In genomic region chrX:129769467-129770154, GRCh38 we compare ENCODE assay signal across 10 cellular contexts. TPM values are rescaled to one million over a fixed set of nuclear protein-coding genes. Genes with fewer than 3 reads are reported as not detected.
DNase-seq lines count a peak whose midpoint lies in the region; ATAC-seq and TF ChIP-seq lines count a peak whose summit lies in the region.
"Had no signal": no experiment of that assay in that cellular context is flagged by ENCODE, and none has a peak within 500 bp of the region (broad histone marks: within the 10 kb centered on the region; RNA-seq: fewer than 3 reads in every experiment).

No MANE protein-coding gene starts in this region.

- in situ Hi-C loops in brain microvascular endothelial cell (cut with HindIII; ENCODE audit: low pct_ligation_motif_present, low sequenced_read_pairs), result no loop called here

- no peaks in the 10 kb centered on the region for H3K27me3 ChIP-seq in spleen (replicated peaks in 1 of 7)
- H3K27me3 ChIP-seq in brain microvascular endothelial cell (replicated peaks), result no peaks in the 10 kb centered on the region

- WGBS in spleen, 5 donors, result 15 to 64% (median 33%) methylated on average over 3 to 9 of the region's 9 CpGs

- H3K36me3 ChIP-seq in spleen (no peaks in the 10 kb centered on the region), brain microvascular endothelial cell (replicated peaks) (no peaks in the 10 kb centered on the region)

- peak overlapping the region in 1 of 8 donors; percentile 11 for H3K4me3 ChIP-seq in spleen
- H3K4me3 ChIP-seq in brain microvascular endothelial cell (ENCODE audit: low read depth, low read length), result no peak overlapping the region

- peak; percentile 43 for ATAC-seq in GM19351 (IDR thresholded peaks at IDR 0.05; ENCODE audit: unreplicated experiment)
- peak; percentile 36 for ATAC-seq in HG03442 (IDR thresholded peaks at IDR 0.05; ENCODE audit: unreplicated experiment)

- H3K4me1 ChIP-seq in spleen, result peaks cover 12 to 76% (median 51%) of the 10 kb centered on the region in 6 donors

- DNase-seq in activated CD8-positive, alpha-beta memory T cell treated with anti-CD3 and anti-CD28 coated beads, Interleukin-2, amount 50 U/mL, for 1 hour (ENCODE audit: extremely low read depth), result peak; percentile 48
- DNase-seq in spleen, result peak; percentile 91
- no peak for DNase-seq in inferior parietal cortex (ENCODE audit: extremely low spot score)
- no peak for DNase-seq in erythroblast (lab: John Stamatoyannopoulos, UW)
- no peak for DNase-seq in brain microvascular endothelial cell
- DNase-seq in NCI-H1105 treated with DMSO at 0.1 percent for 48 hours (lab: John Stamatoyannopoulos, UW), result no peak
- DNase-seq: IMR-90 had no signal

- TF ChIP-seq CTCF in spleen (IDR thresholded peaks at IDR 0.05 in 8 of 11, conservative IDR thresholded peaks at IDR 0.05 in 3 of 11) (no peak), brain microvascular endothelial cell (IDR thresholded peaks at IDR 0.05; ENCODE audit: low read depth, low read length, missing control alignments) (no peak)

- TF ChIP-seq POLR2A in spleen (IDR thresholded peaks at IDR 0.05) (no peak), erythroblast (IDR thresholded peaks at IDR 0.05; ENCODE audit: low read length) (no peak)

- intact Hi-C loops in spleen (cut with DNase I; ENCODE audit: low total_unique reads), result no loop called here

- H3K9me3 ChIP-seq in spleen, result no peaks in the 10 kb centered on the region

- peak overlapping the region in 7 of 8 donors; percentile 29 to 89 (median 76) for H3K27ac ChIP-seq in spleen
- no peak overlapping the region for H3K27ac ChIP-seq in brain microvascular endothelial cell

RNA-seq across cellular contexts. Expression of gene SASH3, which starts 10.1 kb away (rescaled TPM):
- 100 to 1,000 TPM; 126 to 204 (median 147) TPM for total RNA-seq in spleen
- polyA plus RNA-seq in spleen, result 100 to 1,000 TPM; 111 to 142 (median 138) TPM
- total RNA-seq: glomerular endothelial cell, IMR-90 had no signal
- polyA plus RNA-seq: IMR-90 had no signal

RNA-seq across cellular contexts. Expression of gene XPNPEP2, which starts 30.8 kb away (rescaled TPM):
- total RNA-seq in spleen, result under 1 TPM; 0.09 to 0.74 (median 0.20) TPM
- polyA plus RNA-seq in spleen, result under 1 TPM; 0.13 to 0.46 (median 0.22) TPM
- total RNA-seq: glomerular endothelial cell had no signal

Comparison
In these comparisons a context has a peak if more than half of its experiments do, and no peak if none do; other contexts are left out.
1. DNase-seq: peak in activated CD8-positive, alpha-beta memory T cell treated with anti-CD3 and anti-CD28 coated beads, Interleukin-2, amount 50 U/mL, for 1 hour (single experiment) and spleen (single experiment); none in inferior parietal cortex (single experiment), erythroblast (0 of 2), brain microvascular endothelial cell (single experiment) and NCI-H1105 treated with DMSO at 0.1 percent for 48 hours (single experiment).